Comparison of ENCODE assay signal across 12 cellular contexts in genomic region chr16:48246066-48246465, GRCh38. TPM values are rescaled to one million over a fixed set of nuclear protein-coding genes. Genes with fewer than 3 reads are reported as not detected.
DNase-seq lines count a peak whose midpoint lies in the region; ATAC-seq, FAIRE-seq and TF ChIP-seq lines count a peak whose summit lies in the region.
"Had no signal": no experiment of that assay in that cellular context is flagged by ENCODE, and none has a peak within 500 bp of the region (broad histone marks: within the 10 kb centered on the region; RNA-seq: fewer than 3 reads in every experiment).

No MANE protein-coding gene starts in this region.

- peaks cover 22% of the 10 kb centered on the region for H3K36me3 Mint-ChIP-seq in Calu3 (ENCODE audit: insufficient read depth, unreplicated experiment)

- no peak overlapping the region for H3K4me3 ChIP-seq in NT2/D1 (ENCODE audit: insufficient read length, low read depth)
- H3K4me3 ChIP-seq in epithelial cell of esophagus (ENCODE audit: low read length): peak overlapping the region; percentile 90
- H3K4me3 ChIP-seq in pancreas: peak overlapping the region in 3 of 4 donors; percentile 60 to 96 (median 93)

- H3K9ac ChIP-seq in NT2/D1 (ENCODE audit: insufficient read length, low read depth): peak overlapping the region; percentile 32

- peaks cover 18% of the 10 kb centered on the region for H3K4me1 Mint-ChIP-seq in Calu3 (ENCODE audit: low read depth, unreplicated experiment)

- peak overlapping the region; percentile 88 for H3K4me3 Mint-ChIP-seq in Calu3 (ENCODE audit: low read depth, unreplicated experiment)

- 4 to 9% methylated on average over 2 of the region's 2 CpGs for WGBS in pancreas, 2 donors

- intact Hi-C loops in Calu3 (cut with micrococcal nuclease; ENCODE audit: unreplicated experiment) (no loop called here), pancreas (cut with DNase I) (no loop called here)

- ATAC-seq in pancreas (no peak), omental fat pad (ENCODE audit: low FRiP score) (no peak)
- ATAC-seq: GM23338 had no signal

- no peaks in the 10 kb centered on the region for H3K9me3 ChIP-seq in NT2/D1 (ENCODE audit: insufficient read depth, low read length)
- H3K9me3 ChIP-seq in pancreas: no peaks in the 10 kb centered on the region
- H3K9me3 ChIP-seq: spleen had no signal

- no peak for FAIRE-seq in pancreas (lab: Jason Lieb, UNC)

- no peaks in the 10 kb centered on the region for H3K27me3 ChIP-seq in NT2/D1 (ENCODE audit: insufficient read depth, insufficient read length)
- H3K27me3 ChIP-seq in pancreas: no peaks in the 10 kb centered on the region
- H3K27me3 ChIP-seq: brain microvascular endothelial cell, spleen had no signal

- BruUV-seq in Calu3 (replicated peaks; lab: Mats Ljungman, UMichigan): no TSS peak

- H3K27me3 Mint-ChIP-seq in Calu3 (ENCODE audit: unreplicated experiment): no peaks in the 10 kb centered on the region

- H3K4me1 ChIP-seq in NT2/D1 (ENCODE audit: insufficient read depth, insufficient read length) (no peaks in the 10 kb centered on the region), pancreas (peaks cover 18 to 33% (median 26%) of the 10 kb centered on the region in 3 donors)

- H3K27ac Mint-ChIP-seq in Calu3 (ENCODE audit: unreplicated experiment): no peak overlapping the region
- H3K27ac Mint-ChIP-seq: GM23338 had no signal

- TF ChIP-seq CTCF in Calu3 (IDR thresholded peaks at IDR 0.05; ENCODE audit: unreplicated experiment) (no peak), epithelial cell of esophagus (IDR thresholded peaks at IDR 0.05; ENCODE audit: insufficient read depth, low read depth, low read length, missing control alignments) (no peak), pancreas (IDR thresholded peaks at IDR 0.05) (no peak), omental fat pad (IDR thresholded peaks at IDR 0.05) (no peak)

- CTCF ChIA-PET in Calu3 (lab: Charles Lee): no interaction called here

- DNase-seq in Calu3 (no peak), NT2/D1 (ENCODE audit: low read depth, low spot score) (no peak), epithelial cell of esophagus (ENCODE audit: low read depth) (no peak), pancreas (no peak), NCI-H1105 treated with DMSO at 0.1 percent for 48 hours (lab: John Stamatoyannopoulos, UW) (no peak), omental fat pad (ENCODE audit: low spot score) (no peak), NCI-H2107 (lab: John Stamatoyannopoulos, UW) (no peak)
- DNase-seq: brain microvascular endothelial cell, spleen, trophoblast cell had no signal

- H3K36me3 ChIP-seq in NT2/D1 (ENCODE audit: insufficient read depth, insufficient read length, low read length) (no peaks in the 10 kb centered on the region), pancreas (no peaks in the 10 kb centered on the region)
- H3K36me3 ChIP-seq: brain microvascular endothelial cell, spleen had no signal

- H3K27ac ChIP-seq in pancreas: peak overlapping the region in 2 of 4 donors; percentile 13 to 91
- H3K27ac ChIP-seq: brain microvascular endothelial cell, spleen had no signal

- no peaks in the 10 kb centered on the region for H3K9me3 Mint-ChIP-seq in Calu3 (ENCODE audit: low read depth, unreplicated experiment)
- H3K9me3 Mint-ChIP-seq: GM23338 had no signal

RNA-seq across cellular contexts. Expression of gene ABCC11, which starts 1.3 kb away (rescaled TPM):
- total RNA-seq in Calu3 (2022) (0.26 and 0.56 TPM in 2 replicates), pancreas (under 1 TPM in 5 of 6 donors, not detected in 1; 0.20 to 0.41 (median 0.28) TPM), omental fat pad (1 to 10 TPM in 1 of 4 donors, under 1 TPM in 3; 0.24 to 1.2 (median 0.58) TPM)
- polyA plus RNA-seq in pancreas: under 1 TPM; 0.11 to 0.19 TPM
- total RNA-seq: GM23338, NCI-H460 had no signal

RNA-seq across cellular contexts. Expression of gene LONP2, which starts 2.0 kb away (rescaled TPM):
- total RNA-seq in Calu3 (2022) (83.3 and 86.9 TPM in 2 replicates), pancreas (10 to 100 TPM; 31.6 to 45.0 (median 41.6) TPM), omental fat pad (10 to 100 TPM; 50.8 to 80.9 (median 53.9) TPM)
- polyA plus RNA-seq in pancreas: 10 to 100 TPM; 31.4 to 49.1 TPM
